8 cellular contexts compared by ENCODE assay signal in the genomic region with DNA sequence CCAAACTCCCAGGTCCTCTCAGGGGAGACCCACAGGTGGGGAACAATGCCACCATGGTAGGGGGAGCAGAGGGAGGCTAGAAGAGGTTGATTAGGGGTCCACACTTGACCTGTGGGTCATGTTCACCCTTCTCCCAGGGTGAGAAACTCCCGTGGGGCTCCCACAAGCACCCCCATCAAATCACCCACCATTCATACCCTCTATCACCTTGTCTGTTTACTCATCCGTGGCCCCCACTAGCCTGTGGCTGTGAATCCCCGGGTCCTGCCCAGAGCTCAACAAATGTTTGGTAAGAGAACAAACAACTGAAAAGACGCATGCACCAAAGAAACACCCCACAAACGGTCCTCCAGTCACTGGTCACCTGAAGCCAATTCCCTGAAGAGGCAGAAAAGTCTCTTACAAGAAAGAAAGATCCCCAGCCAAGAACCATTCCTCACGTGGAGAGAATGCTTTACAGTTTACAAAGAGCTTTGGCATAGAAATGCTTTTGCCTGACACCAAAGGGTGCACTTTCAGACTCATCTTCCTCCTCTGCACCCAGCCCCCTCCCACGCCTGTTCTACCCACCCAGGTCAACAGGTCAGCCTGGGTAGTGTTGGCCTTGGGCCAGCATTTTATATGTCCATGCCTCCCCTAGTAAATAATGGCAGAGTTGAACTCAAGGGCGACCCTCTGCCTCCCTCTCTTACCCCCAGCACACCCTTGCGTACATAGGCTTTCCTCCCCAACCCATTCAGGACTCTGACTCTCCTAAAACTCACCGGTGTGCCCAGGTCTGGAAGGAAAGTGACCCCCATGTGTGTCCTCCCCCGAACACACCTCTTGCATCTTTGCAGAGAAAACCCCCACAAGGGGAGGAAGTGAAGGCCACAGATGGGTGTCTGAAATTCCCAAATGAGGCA. TPM values are rescaled to one million over a fixed set of nuclear protein-coding genes. Genes with fewer than 3 reads are reported as not detected.
DNase-seq lines count a peak whose midpoint lies in the region; ATAC-seq and TF ChIP-seq lines count a peak whose summit lies in the region.

No MANE protein-coding gene starts in this region.

- CTCF ChIA-PET in activated naive CD4-positive, alpha-beta T cell treated with anti-CD3 and anti-CD28 coated beads for 36 hours (lab: Charles Lee): no interaction called here

- DNase-seq in activated naive CD4-positive, alpha-beta T cell treated with anti-CD3 and anti-CD28 coated beads for 36 hours: no peak
- DNase-seq in activated naive CD4-positive, alpha-beta T cell treated with Interleukin-2 at 50 U/mL for 16 hours: no peak
- DNase-seq in astrocyte of the cerebellum (ENCODE audit: low read depth) (no peak), medulla oblongata (ENCODE audit: extremely low spot score) (peak; percentile 42), tibial nerve (ENCODE audit: low spot score in 2 of 2) (no peak), HuH-7.5 (ENCODE audit: low spot score) (no peak), GM10266 (ENCODE audit: extremely low spot score) (no peak)

- WGBS in tibial nerve, 2 donors: 9 to 13% methylated on average over 11 of the region's 11 CpGs

- TF ChIP-seq POLR2A in tibial nerve (IDR thresholded peaks at IDR 0.05): no peak

- H3K4me3 Mint-ChIP-seq in activated naive CD4-positive, alpha-beta T cell treated with anti-CD3 and anti-CD28 coated beads for 36 hours: peak overlapping the region; percentile 69

- H3K36me3 Mint-ChIP-seq in activated naive CD4-positive, alpha-beta T cell treated with anti-CD3 and anti-CD28 coated beads for 36 hours (ENCODE audit: low read depth): no peaks in the 10 kb centered on the region

- TF ChIP-seq EP300 in tibial nerve (IDR thresholded peaks at IDR 0.05): no peak

- no peaks in the 10 kb centered on the region for H3K27me3 ChIP-seq in tibial nerve

- H3K4me1 ChIP-seq in tibial nerve: peaks cover 0 to 62% (median 50%) of the 10 kb centered on the region in 4 donors

- H3K4me1 Mint-ChIP-seq in activated naive CD4-positive, alpha-beta T cell treated with anti-CD3 and anti-CD28 coated beads for 36 hours (ENCODE audit: low read depth): peaks cover 21% of the 10 kb centered on the region

- no peaks in the 10 kb centered on the region for H3K9me3 ChIP-seq in tibial nerve

- intact Hi-C loops in activated naive CD4-positive, alpha-beta T cell treated with anti-CD3 and anti-CD28 coated beads for 36 hours (cut with micrococcal nuclease): loop anchor here (2.0 to 10.0 kb wide), 4 partner anchors 201 to 1409 kb away; a partner anchor contains a TSS

- ATAC-seq in esophagus mucosa: no peak

- H3K27ac ChIP-seq in tibial nerve: peak overlapping the region; percentile 68 to 98 (median 92)

- no peaks in the 10 kb centered on the region for H3K36me3 ChIP-seq in tibial nerve

- TF ChIP-seq CTCF in astrocyte of the cerebellum (IDR thresholded peaks at IDR 0.05; ENCODE audit: low read depth, low read length, missing control alignments) (no peak), tibial nerve (IDR thresholded peaks at IDR 0.05) (no peak), GM10266 (IDR thresholded peaks at IDR 0.05; ENCODE audit: control insufficient read depth, insufficient read depth, low read depth, missing control alignments) (no peak)

- H3K4me3 ChIP-seq in astrocyte of the cerebellum (ENCODE audit: low read depth, low read length): peak overlapping the region; percentile 89
- H3K4me3 ChIP-seq in tibial nerve: peak overlapping the region; percentile 70 to 94 (median 88)

- H3K9me3 Mint-ChIP-seq in activated naive CD4-positive, alpha-beta T cell treated with anti-CD3 and anti-CD28 coated beads for 36 hours: no peaks in the 10 kb centered on the region

- H3K27me3 Mint-ChIP-seq in activated naive CD4-positive, alpha-beta T cell treated with anti-CD3 and anti-CD28 coated beads for 36 hours (ENCODE audit: low read depth): peaks cover 12% of the 10 kb centered on the region

- H3K27ac Mint-ChIP-seq in activated naive CD4-positive, alpha-beta T cell treated with anti-CD3 and anti-CD28 coated beads for 36 hours: no peak overlapping the region

- in situ Hi-C loops in astrocyte of the cerebellum (cut with HindIII; ENCODE audit: low sequenced_read_pairs): no loop called here

RNA-seq across cellular contexts. Expression of a gene that starts 1.8 kb away (rescaled TPM):
- total RNA-seq in activated naive CD4-positive, alpha-beta T cell treated with anti-CD3 and anti-CD28 coated beads for 36 hours: under 1 TPM; 0.52 to 0.69 TPM
- total RNA-seq in tibial nerve: 100 to 1,000 TPM; 122 to 165 (median 138) TPM
- 3.3 TPM for total RNA-seq in esophagus mucosa

Comparison
In these comparisons a context has a peak if more than half of its experiments do, and no peak if none do; other contexts are left out.
1. RNA of a gene that starts 1.8 kb away (total RNA-seq): 122 to 165 TPM in tibial nerve; 3.3 TPM in esophagus mucosa (single experiment) and 0.52 to 0.69 TPM in activated naive CD4-positive, alpha-beta T cell treated with anti-CD3 and anti-CD28 coated beads for 36 hours; every median in the first group is over 10 times any median in the second.